31 cellular contexts compared by ENCODE assay signal in genomic region chr2:174181368-174181767, GRCh38.
"Had no signal": no experiment of that assay in that cellular context is flagged by ENCODE, and none has a peak within 500 bp of the region (broad histone marks: within the 10 kb centered on the region; RNA-seq: fewer than 3 reads in every experiment).

No MANE protein-coding gene starts in this region.

- H3K27ac Mint-ChIP-seq: activated CD4-positive, alpha-beta memory T cell treated with anti-CD3 and anti-CD28 coated beads, Interleukin-2, amount 10 ng/mL, durations not matched to agents 7 days and 5 days; activated T-helper 1 cell treated with anti-CD3 and anti-CD28 coated beads, Interleukin-12 subunit alpha, Interleukin-12 subunit beta, Interleukin-2, Interleukin-4 antibody, amounts not matched to agents 30 ng/mL and 10 ng/mL and 1 ng/mL, durations not matched to agents 14 hours and 24 hours and 36 hours; stimulated activated memory B cell treated with anti-CD40 and anti-IgM and Interleukin-4, amounts not matched to agents 10 μg/mL and 1 μg/mL and 100 μg/mL, for 72 hours; type B pancreatic cell had no signal

- H3K9me3 ChIP-seq: ascending aorta, left lung, thoracic aorta, vagina had no signal

- ATAC-seq: esophagus mucosa; left lung; sciatic nerve; stimulated activated memory B cell treated with anti-CD40 and anti-IgM and Interleukin-4, amounts not matched to agents 10 μg/mL and 1 μg/mL and 100 μg/mL, for 72 hours had no signal

- H3K4me3 Mint-ChIP-seq: activated CD4-positive, alpha-beta memory T cell treated with anti-CD3 and anti-CD28 coated beads, Interleukin-2, amount 10 ng/mL, durations not matched to agents 7 days and 5 days; activated T-helper 1 cell treated with anti-CD3 and anti-CD28 coated beads, Interleukin-12 subunit alpha, Interleukin-12 subunit beta, Interleukin-2, Interleukin-4 antibody, amounts not matched to agents 30 ng/mL and 10 ng/mL and 1 ng/mL, durations not matched to agents 14 hours and 24 hours and 36 hours; stimulated activated memory B cell treated with anti-CD40 and anti-IgM and Interleukin-4, amounts not matched to agents 10 μg/mL and 1 μg/mL and 100 μg/mL, for 72 hours; type B pancreatic cell had no signal

- H3K4me1 Mint-ChIP-seq: activated CD4-positive, alpha-beta memory T cell treated with anti-CD3 and anti-CD28 coated beads, Interleukin-2, amount 10 ng/mL, durations not matched to agents 7 days and 5 days had no signal

- H2AFZ ChIP-seq: hepatocyte, parathyroid adenoma had no signal

- H3K4me1 ChIP-seq: ascending aorta, left lung had no signal

- DNase-seq: activated CD4-positive, alpha-beta memory T cell treated with anti-CD3 and anti-CD28 coated beads, Interleukin-2, amount 10 ng/mL, durations not matched to agents 7 days and 5 days; activated CD4-positive, alpha-beta T cell treated with anti-CD3 and anti-CD28 coated beads for 4 hours; activated CD4-positive, CD25-positive, alpha-beta regulatory T cell; activated gamma-delta T cell; activated naive CD4-positive, alpha-beta T cell treated with anti-CD3 and anti-CD28 coated beads, Interleukin-2, amount 50 U/mL, for 16 hours; brain microvascular endothelial cell; caudate nucleus; dermis blood vessel endothelial cell; effector CD8-positive, alpha-beta T cell; glutamatergic neuron; kidney glomerular epithelial cell; left lung; midbrain; nucleus accumbens; stimulated activated CD4-positive, alpha-beta T cell treated with anti-CD3 and anti-CD28 coated beads, Interleukin-15, amount 100 ng/mL, for 24 hours; T-helper 1 cell had no signal

- H3K4me2 ChIP-seq: hepatocyte, smooth muscle cell had no signal

- H3K9ac ChIP-seq: parathyroid adenoma had no signal

- H3K27me3 Mint-ChIP-seq: activated CD4-positive, alpha-beta memory T cell treated with anti-CD3 and anti-CD28 coated beads, Interleukin-2, amount 10 ng/mL, durations not matched to agents 7 days and 5 days; stimulated activated memory B cell treated with anti-CD40 and anti-IgM and Interleukin-4, amounts not matched to agents 10 μg/mL and 1 μg/mL and 100 μg/mL, for 72 hours; type B pancreatic cell had no signal

- H3K36me3 Mint-ChIP-seq: type B pancreatic cell had no signal

- FAIRE-seq: endothelial cell of umbilical vein, frontal cortex, TTC549 had no signal

- H3K4me3 ChIP-seq: ascending aorta, hepatocyte, left lung, lung, smooth muscle cell, thoracic aorta, vagina had no signal

- H3K9me3 Mint-ChIP-seq: activated CD4-positive, alpha-beta memory T cell treated with anti-CD3 and anti-CD28 coated beads, Interleukin-2, amount 10 ng/mL, durations not matched to agents 7 days and 5 days; activated T-helper 1 cell treated with anti-CD3 and anti-CD28 coated beads, Interleukin-12 subunit alpha, Interleukin-12 subunit beta, Interleukin-2, Interleukin-4 antibody, amounts not matched to agents 30 ng/mL and 10 ng/mL and 1 ng/mL, durations not matched to agents 14 hours and 24 hours and 36 hours; stimulated activated memory B cell treated with anti-CD40 and anti-IgM and Interleukin-4, amounts not matched to agents 10 μg/mL and 1 μg/mL and 100 μg/mL, for 72 hours; type B pancreatic cell had no signal

- H3K27ac ChIP-seq: ascending aorta, brain microvascular endothelial cell, hepatocyte, left lung, parathyroid adenoma, thoracic aorta, vagina had no signal

- H3K36me3 ChIP-seq: ascending aorta, brain microvascular endothelial cell, left lung, thoracic aorta, vagina had no signal

- H3K27me3 ChIP-seq: ascending aorta, brain microvascular endothelial cell, hepatocyte, left lung, vagina had no signal
